Comparison of ENCODE assay signal across 8 cellular contexts in genomic region chr5:40841068-40841805, GRCh38. TPM values are rescaled to one million over a fixed set of nuclear protein-coding genes. Genes with fewer than 3 reads are reported as not detected.
DNase-seq lines count a peak whose midpoint lies in the region; ATAC-seq, FAIRE-seq and TF ChIP-seq lines count a peak whose summit lies in the region.

Gene CARD6 (plus strand): TSS chr5:40841367. CDS start chr5:40841383, 16 bp downstream.

- peak; percentile 58 for FAIRE-seq in GM12891 (lab: Jason Lieb, UNC)

- TF ChIP-seq POLR2A in GM12891 (IDR thresholded peaks at IDR 0.05; ENCODE audit: low read depth, low read length) (no peak; the same call in 1 of the 2 replicates), Peyer's patch (IDR thresholded peaks at IDR 0.05) (no peak)

- peak within 1 kb of the TSS; percentile 52 to 69 (median 61) for H3K27ac ChIP-seq in Peyer's patch

- no peaks in the 10 kb centered on the region for H3K4me1 ChIP-seq in Peyer's patch
- H3K4me1 ChIP-seq in endocrine pancreas (ENCODE audit: control insufficient read depth, insufficient read depth, low read length) = peaks cover 7% of the 10 kb centered on the region

- H3K9ac ChIP-seq in endocrine pancreas (ENCODE audit: control insufficient read depth, insufficient read depth, low read length) = peak within 1 kb of the TSS; percentile 24

- DNase-seq in GM12891 (ENCODE audit: insufficient read length, low spot score) = no peak
- no peak for DNase-seq in Peyer's patch
- DNase-seq in myocyte (ENCODE audit: low read depth) = peak; percentile 51
- no peak for DNase-seq in NCI-H146 treated with DMSO at 0.1 percent for 48 hours (lab: John Stamatoyannopoulos, UW; ENCODE audit: unreplicated experiment)
- DNase-seq in NCI-H187 (lab: John Stamatoyannopoulos, UW) = no peak
- DNase-seq in hippocampal formation (lab: John Stamatoyannopoulos, UW) = no peak

- H3K36me3 ChIP-seq in Peyer's patch = no peaks in the 10 kb centered on the region
- no peaks in the 10 kb centered on the region for H3K36me3 ChIP-seq in endocrine pancreas (ENCODE audit: control insufficient read depth, insufficient read depth, low read length)

- no peak for TF ChIP-seq CTCF in Peyer's patch (IDR thresholded peaks at IDR 0.05)

- ATAC-seq in HG02623 (IDR thresholded peaks at IDR 0.05; ENCODE audit: unreplicated experiment) = peak; percentile 49

- H3K27me3 ChIP-seq in Peyer's patch (no peaks in the 10 kb centered on the region), endocrine pancreas (ENCODE audit: control insufficient read depth, insufficient read depth, low read length) (no peaks in the 10 kb centered on the region)

- H3K9me3 ChIP-seq in Peyer's patch (no peaks in the 10 kb centered on the region), endocrine pancreas (ENCODE audit: control insufficient read depth, low read length) (no peaks in the 10 kb centered on the region)

- peak within 1 kb of the TSS; percentile 23 to 57 (median 34) for H3K4me3 ChIP-seq in Peyer's patch
- peak within 1 kb of the TSS; percentile 95 for H3K4me3 ChIP-seq in endocrine pancreas (ENCODE audit: control insufficient read depth, insufficient read depth, low read length)

TF ChIP-seq in GM12891, 5 proteins besides CTCF, POLR2A, EP300 and RAD21:
- TF ChIP-seq TAF1 (IDR thresholded peaks at IDR 0.05; ENCODE audit: low read depth, low read length) (no peak; the same call in 1 of the 2 replicates), POU2F2 (IDR thresholded peaks at IDR 0.05; ENCODE audit: low read depth, low read length) (no peak), SPI1 (IDR thresholded peaks at IDR 0.05; ENCODE audit: low read depth, low read length) (no peak), POLR2AphosphoS5 (IDR thresholded peaks at IDR 0.05; ENCODE audit: low read depth, low read length) (no peak)

RNA-seq across cellular contexts. Expression of gene CARD6, which starts in this region (rescaled TPM):
- 1.7 TPM for polyA plus RNA-seq in GM12891 (2012; ENCODE audit: low read depth, missing spikeins)
- total RNA-seq in Peyer's patch (10 to 100 TPM in 1 of 4 donors, 1 to 10 TPM in 3; 4.1 to 20.6 (median 7.1) TPM), myocyte (4.7 and 4.8 TPM in 2 replicates)
- polyA plus RNA-seq in myocyte (2012) = 2.1 TPM
